Comparison of ENCODE assay signal across 18 cellular contexts in the genomic region with DNA sequence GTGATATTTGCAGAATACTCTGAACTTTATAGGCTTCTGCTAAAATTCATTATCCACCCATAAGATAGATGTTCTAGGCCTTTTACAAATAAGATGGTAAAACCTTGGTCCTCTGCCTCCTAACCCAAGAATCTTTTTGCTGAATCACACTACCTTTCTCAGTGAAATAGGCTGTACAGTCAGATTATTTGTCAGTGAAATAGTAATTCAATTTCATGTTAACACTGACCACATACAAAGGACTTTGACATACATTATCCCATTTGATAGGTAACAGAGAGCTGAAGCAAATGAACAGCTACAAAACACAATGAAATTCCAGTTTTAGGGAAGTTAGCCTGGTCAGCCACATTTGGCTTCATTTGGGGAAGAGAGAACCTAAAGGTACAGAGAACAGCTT.
DNase-seq lines count a peak whose midpoint lies in the region; ATAC-seq, FAIRE-seq and TF ChIP-seq lines count a peak whose summit lies in the region.
"Had no signal": no experiment of that assay in that cellular context is flagged by ENCODE, and none has a peak within 500 bp of the region (broad histone marks: within the 10 kb centered on the region; RNA-seq: fewer than 3 reads in every experiment).

No MANE protein-coding gene starts in this region.

- peaks cover 83% of the 10 kb centered on the region for H3K36me3 ChIP-seq in neutrophil
- H3K36me3 ChIP-seq in small intestine (ENCODE audit: control insufficient read depth in 2 of 2, insufficient read depth in 2 of 2, low read length in 2 of 2): peaks cover 2 to 12% of the 10 kb centered on the region in 2 donors
- no peaks in the 10 kb centered on the region for H3K36me3 ChIP-seq in colonic mucosa

- no peaks in the 10 kb centered on the region for H3K27me3 Mint-ChIP-seq in activated T-cell treated with anti-CD3 and anti-CD28 coated beads, Interleukin-2, amount 50 U/mL, for 24 hours
- no peaks in the 10 kb centered on the region for H3K27me3 Mint-ChIP-seq in activated T-helper 17 cell treated with anti-CD3 and anti-CD28 coated beads, Interleukin-2, amount 50 U/mL, for 72 hours
- H3K27me3 Mint-ChIP-seq: IgD-negative memory B cell had no signal

- no peak for ATAC-seq in activated T-helper 17 cell treated with anti-CD3 and anti-CD28 coated beads, Interleukin-2, amount 50 U/mL, for 72 hours (replicated peaks)

- peaks cover 3% of the 10 kb centered on the region for H3K9me3 Mint-ChIP-seq in activated T-cell treated with anti-CD3 and anti-CD28 coated beads, Interleukin-2, amount 50 U/mL, for 24 hours
- no peaks in the 10 kb centered on the region for H3K9me3 Mint-ChIP-seq in activated T-helper 17 cell treated with anti-CD3 and anti-CD28 coated beads, Interleukin-2, amount 50 U/mL, for 72 hours

- no peak for DNase-seq in activated T-cell treated with anti-CD3 and anti-CD28 coated beads, Interleukin-2, amount 50 U/mL, for 24 hours
- no peak for DNase-seq in activated T-cell treated with anti-CD3 and anti-CD28 coated beads, Interleukin-2, amount 50 U/mL, for 48 hours
- no peak for DNase-seq in GM12891 (ENCODE audit: insufficient read length, low spot score)
- no peak for DNase-seq in small intestine
- no peak for DNase-seq in colonic mucosa
- DNase-seq in A172 (ENCODE audit: low spot score): no peak
- DNase-seq: 8988T, Caco-2, NCI-H1417, NCI-H187 treated with DMSO at 0.1 percent for 48 hours, NCI-H446, NCI-H69, SHP77 had no signal

- no peak overlapping the region for H3K4me3 ChIP-seq in neutrophil (ENCODE audit: low read depth in 1 of 2, low read length in 1 of 2)
- no peak overlapping the region for H3K4me3 ChIP-seq in small intestine (ENCODE audit: low read depth in 1 of 2, low read length in 2 of 2)
- no peak overlapping the region for H3K4me3 ChIP-seq in colonic mucosa
- H3K4me3 ChIP-seq: BLaER1 treated with 17β-estradiol and CSF1 and Interleukin-3, amounts not matched to agents 10 nM and 100 nM had no signal

- H3K27ac ChIP-seq in neutrophil: peak overlapping the region; percentile 45
- no peak overlapping the region for H3K27ac ChIP-seq in small intestine (ENCODE audit: low read depth in 1 of 2, low read length in 1 of 2)
- no peak overlapping the region for H3K27ac ChIP-seq in colonic mucosa
- H3K27ac ChIP-seq: BLaER1 treated with 17β-estradiol and CSF1 and Interleukin-3, amounts not matched to agents 10 nM and 100 nM had no signal

- H3K9ac ChIP-seq in colonic mucosa (ENCODE audit: low read depth in 2 of 2, low read length in 2 of 2): no peak overlapping the region
- H3K9ac ChIP-seq: BLaER1 treated with 17β-estradiol and CSF1 and Interleukin-3, amounts not matched to agents 10 nM and 100 nM had no signal

- no peak for TF ChIP-seq POLR2A in GM12891 (IDR thresholded peaks at IDR 0.05; ENCODE audit: low read depth, low read length)

- no peak overlapping the region for H3K4me3 Mint-ChIP-seq in activated T-cell treated with anti-CD3 and anti-CD28 coated beads, Interleukin-2, amount 50 U/mL, for 24 hours
- H3K4me3 Mint-ChIP-seq in activated T-helper 17 cell treated with anti-CD3 and anti-CD28 coated beads, Interleukin-2, amount 50 U/mL, for 72 hours: no peak overlapping the region
- H3K4me3 Mint-ChIP-seq: IgD-negative memory B cell had no signal

- peak; percentile 55 for FAIRE-seq in GM12891 (lab: Jason Lieb, UNC)
- FAIRE-seq in small intestine (lab: Jason Lieb, UNC): no peak
- FAIRE-seq: H54 had no signal

- peak overlapping the region; percentile 0 for H3K27ac Mint-ChIP-seq in activated T-cell treated with anti-CD3 and anti-CD28 coated beads, Interleukin-2, amount 50 U/mL, for 24 hours
- H3K27ac Mint-ChIP-seq in activated T-helper 17 cell treated with anti-CD3 and anti-CD28 coated beads, Interleukin-2, amount 50 U/mL, for 72 hours: peak overlapping the region; percentile 52

- TF ChIP-seq CTCF in neutrophil (IDR thresholded peaks at IDR 0.05) (no peak), colonic mucosa (IDR thresholded peaks at IDR 0.05) (no peak)

- peaks cover 78% of the 10 kb centered on the region for H3K36me3 Mint-ChIP-seq in activated T-cell treated with anti-CD3 and anti-CD28 coated beads, Interleukin-2, amount 50 U/mL, for 24 hours (ENCODE audit: low read depth)
- H3K36me3 Mint-ChIP-seq in activated T-helper 17 cell treated with anti-CD3 and anti-CD28 coated beads, Interleukin-2, amount 50 U/mL, for 72 hours (ENCODE audit: low read depth): peaks cover 87% of the 10 kb centered on the region

- H3K4me1 ChIP-seq in neutrophil (ENCODE audit: control insufficient read depth in 1 of 2, insufficient read depth in 1 of 2, low read depth in 1 of 2, low read length in 1 of 2) (peaks cover 0 to 9% of the 10 kb centered on the region in 2 experiments), small intestine (ENCODE audit: control insufficient read depth in 2 of 2, insufficient read depth in 1 of 2, low read depth in 1 of 2, low read length in 1 of 2) (no peaks in the 10 kb centered on the region), colonic mucosa (no peaks in the 10 kb centered on the region)
- H3K4me1 ChIP-seq: BLaER1 treated with 17β-estradiol and CSF1 and Interleukin-3, amounts not matched to agents 10 nM and 100 nM; Caco-2 had no signal

- intact Hi-C loops in colonic mucosa (cut with DNase I): no loop called here

- peaks cover 24% of the 10 kb centered on the region for H3K4me1 Mint-ChIP-seq in activated T-cell treated with anti-CD3 and anti-CD28 coated beads, Interleukin-2, amount 50 U/mL, for 24 hours (ENCODE audit: low read depth)
- H3K4me1 Mint-ChIP-seq in activated T-helper 17 cell treated with anti-CD3 and anti-CD28 coated beads, Interleukin-2, amount 50 U/mL, for 72 hours: peaks cover 11% of the 10 kb centered on the region
- H3K4me1 Mint-ChIP-seq: IgD-negative memory B cell had no signal

- no peaks in the 10 kb centered on the region for H3K9me3 ChIP-seq in neutrophil
- no peaks in the 10 kb centered on the region for H3K9me3 ChIP-seq in small intestine (ENCODE audit: control insufficient read depth, low read depth)
- H3K9me3 ChIP-seq in colonic mucosa: no peaks in the 10 kb centered on the region
- H3K9me3 ChIP-seq: Caco-2 had no signal

- H3K27me3 ChIP-seq in neutrophil: no peaks in the 10 kb centered on the region
- H3K27me3 ChIP-seq in small intestine (ENCODE audit: control insufficient read depth in 2 of 2, insufficient read depth in 2 of 2, low read length in 2 of 2): no peaks in the 10 kb centered on the region
- no peaks in the 10 kb centered on the region for H3K27me3 ChIP-seq in colonic mucosa
- H3K27me3 ChIP-seq: BLaER1 treated with 17β-estradiol and CSF1 and Interleukin-3, amounts not matched to agents 10 nM and 100 nM had no signal

TF ChIP-seq in GM12891, 5 proteins besides CTCF, POLR2A, EP300 and RAD21:
- TF ChIP-seq POLR2AphosphoS5 (IDR thresholded peaks at IDR 0.05; ENCODE audit: low read depth, low read length) (no peak), SPI1 (IDR thresholded peaks at IDR 0.05; ENCODE audit: low read depth, low read length) (no peak), POU2F2 (IDR thresholded peaks at IDR 0.05; ENCODE audit: low read depth, low read length) (no peak), PAX5 (IDR thresholded peaks at IDR 0.05; ENCODE audit: insufficient read depth, low read length, severe bottlenecking) (no peak), TAF1 (IDR thresholded peaks at IDR 0.05; ENCODE audit: low read depth, low read length) (no peak)
